In the genomic region with DNA sequence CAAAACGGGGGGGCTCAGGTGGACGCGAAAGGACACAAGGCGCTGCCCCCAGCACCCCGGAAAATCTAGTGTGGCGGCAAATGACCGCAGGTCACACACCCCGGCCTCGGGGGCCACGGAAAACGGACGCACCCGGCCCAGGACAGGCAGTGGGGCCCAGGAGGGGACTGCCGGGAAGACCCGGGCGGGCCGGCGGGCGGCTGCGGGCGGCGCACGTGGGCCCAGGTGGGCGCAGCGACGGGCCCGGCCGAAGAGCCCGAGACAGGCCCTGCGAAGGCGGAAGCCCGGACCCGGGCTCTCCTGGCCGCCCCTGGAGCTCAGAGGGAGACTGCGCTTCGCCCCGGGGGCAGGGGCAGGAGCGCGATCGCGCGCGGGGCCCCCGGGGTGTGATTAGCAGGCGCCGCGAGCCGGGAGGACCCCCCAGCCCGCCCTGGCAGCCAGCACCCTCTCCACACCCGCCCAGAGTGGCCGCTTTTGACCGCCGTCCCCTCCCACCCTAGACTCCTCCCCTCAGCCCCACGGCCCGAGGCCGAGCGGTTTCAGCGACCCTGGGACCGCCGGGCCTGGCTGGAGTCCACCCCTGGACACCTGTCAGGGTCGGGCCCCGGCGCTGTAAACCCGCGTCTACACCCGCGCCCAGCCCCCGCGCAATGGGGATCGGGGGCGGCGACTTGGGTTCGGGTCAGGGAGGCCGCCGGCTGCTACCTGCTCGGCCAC, we compare ENCODE assay signal across 8 cellular contexts. TPM values are rescaled to one million over a fixed set of nuclear protein-coding genes. Genes with fewer than 3 reads are reported as not detected.
DNase-seq lines count a peak whose midpoint lies in the region; ATAC-seq and TF ChIP-seq lines count a peak whose summit lies in the region.

No MANE protein-coding gene starts in this region.

- H3K4me3 ChIP-seq in right cardiac atrium (ENCODE audit: low read length) (peak overlapping the region; percentile 56), sigmoid colon (peak overlapping the region; percentile 51 to 75 (median 59))

- TF ChIP-seq POLR2A in sigmoid colon (IDR thresholded peaks at IDR 0.05), result peak in 1 of 2 donors; percentile 42

- under 1% methylated on average over 76 of the region's 76 CpGs for WGBS in right cardiac atrium
- WGBS in sigmoid colon, 2 donors, result 0% methylated on average over 76 of the region's 76 CpGs

- intact Hi-C loops in right cardiac atrium (cut with DNase I), result loop anchor here in 2 of 4 donors (5.0 to 10.0 kb wide), 2 partner anchors 65 to 73 kb away; no protein-coding TSS in a partner anchor
- intact Hi-C loops in sigmoid colon (cut with DNase I), result no loop called here

- no peaks in the 10 kb centered on the region for H3K9me3 Mint-ChIP-seq in activated naive CD8-positive, alpha-beta T cell (ENCODE audit: low read depth)

- TF ChIP-seq EP300 in sigmoid colon (IDR thresholded peaks at IDR 0.05), result no peak

- no peaks in the 10 kb centered on the region for H3K36me3 ChIP-seq in sigmoid colon

- peaks cover 3% of the 10 kb centered on the region for H3K4me1 ChIP-seq in right cardiac atrium (ENCODE audit: control insufficient read depth, insufficient read depth, low read length)
- H3K4me1 ChIP-seq in sigmoid colon, result peaks cover 0 to 56% (median 43%) of the 10 kb centered on the region in 4 donors

- no peaks in the 10 kb centered on the region for H3K27me3 ChIP-seq in right cardiac atrium (ENCODE audit: control insufficient read depth, insufficient read depth)
- peaks cover 16 to 51% (median 24%) of the 10 kb centered on the region in 3 donors for H3K27me3 ChIP-seq in sigmoid colon

- H3K9me3 ChIP-seq in right cardiac atrium (ENCODE audit: control insufficient read depth, low read length) (no peaks in the 10 kb centered on the region), sigmoid colon (no peaks in the 10 kb centered on the region)

- peak overlapping the region; percentile 96 for H3K27ac Mint-ChIP-seq in activated naive CD8-positive, alpha-beta T cell

- peaks cover 5% of the 10 kb centered on the region for H3K36me3 Mint-ChIP-seq in activated naive CD8-positive, alpha-beta T cell

- H3K4me3 Mint-ChIP-seq in activated naive CD8-positive, alpha-beta T cell, result peak overlapping the region; percentile 96

- H3K27ac ChIP-seq in right cardiac atrium (ENCODE audit: low read length), result peak overlapping the region; percentile 59
- peak overlapping the region; percentile 78 to 90 (median 86) for H3K27ac ChIP-seq in sigmoid colon

- H3K4me1 Mint-ChIP-seq in activated naive CD8-positive, alpha-beta T cell (ENCODE audit: low read depth), result peaks cover 58% of the 10 kb centered on the region

- peak; percentile 46 for ATAC-seq in HG02884 (IDR thresholded peaks at IDR 0.05; ENCODE audit: unreplicated experiment)
- ATAC-seq in right cardiac atrium, result peak; percentile 72 to 83

- TF ChIP-seq CTCF in sigmoid colon (IDR thresholded peaks at IDR 0.05), result no peak

- H3K27me3 Mint-ChIP-seq in activated naive CD8-positive, alpha-beta T cell, result no peaks in the 10 kb centered on the region

- DNase-seq in activated T-cell treated with anti-CD3 and anti-CD28 coated beads, Interleukin-2, amount 50 U/mL, for 1 hour, result peak; percentile 56
- DNase-seq in activated T-cell treated with anti-CD3 and anti-CD28 coated beads for 4 hours (no peak), NCI-H510A treated with DMSO at 0.1 percent for 48 hours (lab: John Stamatoyannopoulos, UW) (peak; percentile 83), right cardiac atrium (peak; percentile 60 to 89 (median 78)), sigmoid colon (peak; percentile 85), NCI-H1694 treated with DMSO at 0.1 percent for 48 hours (lab: John Stamatoyannopoulos, UW) (no peak)

RNA-seq across cellular contexts. Expression of a gene that starts 0.8 kb away (rescaled TPM):
- 10 to 100 TPM; 14.6 to 26.4 (median 19.6) TPM for total RNA-seq in right cardiac atrium
- 10.5 TPM for polyA plus RNA-seq in right cardiac atrium
- 10 to 100 TPM; 24.0 to 30.7 (median 27.4) TPM for total RNA-seq in sigmoid colon
- 10 to 100 TPM; 18.3 to 22.2 (median 20.6) TPM for polyA plus RNA-seq in sigmoid colon

Comparison
In these comparisons a context has a peak if more than half of its experiments do, and no peak if none do; other contexts are left out.
1. DNase-seq: peak in activated T-cell treated with anti-CD3 and anti-CD28 coated beads, Interleukin-2, amount 50 U/mL, for 1 hour (single experiment), NCI-H510A treated with DMSO at 0.1 percent for 48 hours (single experiment), right cardiac atrium (3 of 3) and sigmoid colon (single experiment); none in activated T-cell treated with anti-CD3 and anti-CD28 coated beads for 4 hours (single experiment) and NCI-H1694 treated with DMSO at 0.1 percent for 48 hours (single experiment).